9 cellular contexts compared by ENCODE assay signal in the genomic region with DNA sequence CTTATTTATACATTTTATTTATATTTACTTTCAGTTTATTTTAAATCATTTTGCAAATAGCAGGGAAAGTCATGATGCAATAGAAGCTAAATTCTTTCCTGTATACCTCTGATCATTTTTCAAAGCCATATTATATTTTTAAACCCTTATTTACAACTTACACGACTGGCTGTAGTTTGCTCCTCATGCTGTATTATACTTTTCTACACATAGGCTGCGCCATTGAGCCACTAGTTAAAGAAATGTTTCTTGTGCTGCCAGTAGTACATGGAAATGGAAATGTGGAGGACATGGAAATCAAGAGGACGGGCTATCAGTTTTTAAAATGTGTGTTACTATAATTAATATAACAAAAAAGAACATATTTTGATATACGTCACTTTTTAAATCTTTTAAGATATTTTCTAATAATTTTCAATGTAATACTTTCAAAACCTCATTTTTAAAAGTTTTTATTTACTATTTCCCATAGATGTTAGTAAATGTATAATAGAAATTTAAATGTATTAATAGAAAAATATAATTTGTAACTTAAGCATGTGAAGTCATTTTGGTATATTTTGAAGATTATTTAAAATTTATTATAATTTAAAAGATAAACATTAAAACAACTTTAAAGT.
DNase-seq lines count a peak whose midpoint lies in the region; ATAC-seq and TF ChIP-seq lines count a peak whose summit lies in the region.
"Had no signal": no experiment of that assay in that cellular context is flagged by ENCODE, and none has a peak within 500 bp of the region (broad histone marks: within the 10 kb centered on the region; RNA-seq: fewer than 3 reads in every experiment).

No MANE protein-coding gene starts in this region.

- peak; percentile 82 for TF ChIP-seq CTCF in endothelial cell (IDR thresholded peaks at IDR 0.05; ENCODE audit: unreplicated experiment)

- H3K36me3 Mint-ChIP-seq in activated T-cell treated with anti-CD3 and anti-CD28 coated beads, Interleukin-2, amount 50 U/mL, for 72 hours (ENCODE audit: insufficient read depth in 2 of 2), result no peaks in the 10 kb centered on the region
- H3K36me3 Mint-ChIP-seq in endothelial cell (ENCODE audit: low read depth, unreplicated experiment), result no peaks in the 10 kb centered on the region

- no peaks in the 10 kb centered on the region for H3K27me3 Mint-ChIP-seq in activated T-cell treated with anti-CD3 and anti-CD28 coated beads, Interleukin-2, amount 50 U/mL, for 72 hours (ENCODE audit: low read depth)
- H3K27me3 Mint-ChIP-seq in endothelial cell (ENCODE audit: unreplicated experiment), result no peaks in the 10 kb centered on the region
- H3K27me3 Mint-ChIP-seq: activated naive CD8-positive, alpha-beta T cell had no signal

- H3K27ac Mint-ChIP-seq in activated T-cell treated with anti-CD3 and anti-CD28 coated beads, Interleukin-2, amount 50 U/mL, for 72 hours, result no peak overlapping the region
- H3K27ac Mint-ChIP-seq in endothelial cell (ENCODE audit: unreplicated experiment), result no peak overlapping the region
- H3K27ac Mint-ChIP-seq: activated naive CD8-positive, alpha-beta T cell had no signal

- H3K9me3 Mint-ChIP-seq in activated T-cell treated with anti-CD3 and anti-CD28 coated beads, Interleukin-2, amount 50 U/mL, for 72 hours, result no peaks in the 10 kb centered on the region
- H3K9me3 Mint-ChIP-seq in endothelial cell (ENCODE audit: unreplicated experiment), result no peaks in the 10 kb centered on the region

- H3K4me3 Mint-ChIP-seq in activated T-cell treated with anti-CD3 and anti-CD28 coated beads, Interleukin-2, amount 50 U/mL, for 72 hours, result no peak overlapping the region
- H3K4me3 Mint-ChIP-seq in endothelial cell (ENCODE audit: unreplicated experiment), result no peak overlapping the region
- H3K4me3 Mint-ChIP-seq: activated naive CD8-positive, alpha-beta T cell had no signal

- H3K4me1 Mint-ChIP-seq in activated T-cell treated with anti-CD3 and anti-CD28 coated beads, Interleukin-2, amount 50 U/mL, for 72 hours (ENCODE audit: low read depth), result no peaks in the 10 kb centered on the region
- peaks cover 3% of the 10 kb centered on the region for H3K4me1 Mint-ChIP-seq in endothelial cell (ENCODE audit: unreplicated experiment)

- no peak for ATAC-seq in activated T-cell treated with anti-CD3 and anti-CD28 coated beads, Interleukin-2, amount 50 U/mL, for 72 hours (replicated peaks in 1 of 2)
- ATAC-seq in HG03025 (IDR thresholded peaks at IDR 0.05; ENCODE audit: low FRiP score, unreplicated experiment), result no peak
- ATAC-seq in GM21786 (IDR thresholded peaks at IDR 0.05; ENCODE audit: unreplicated experiment), result no peak

- DNase-seq in activated T-cell treated with anti-CD3 and anti-CD28 coated beads, Interleukin-2, amount 50 U/mL, for 72 hours, result peak; percentile 7 to 19
- DNase-seq in activated T-cell treated with anti-CD3 and anti-CD28 coated beads for 4 hours (no peak), M059J (ENCODE audit: low read depth) (peak; percentile 64), RKO (ENCODE audit: low spot score) (peak; percentile 72), endothelial cell (ENCODE audit: low spot score) (peak; percentile 67), midbrain (lab: John Stamatoyannopoulos, UW) (peak; percentile 46)
